Comparison of ENCODE assay signal across 1 cellular context in the genomic region with DNA sequence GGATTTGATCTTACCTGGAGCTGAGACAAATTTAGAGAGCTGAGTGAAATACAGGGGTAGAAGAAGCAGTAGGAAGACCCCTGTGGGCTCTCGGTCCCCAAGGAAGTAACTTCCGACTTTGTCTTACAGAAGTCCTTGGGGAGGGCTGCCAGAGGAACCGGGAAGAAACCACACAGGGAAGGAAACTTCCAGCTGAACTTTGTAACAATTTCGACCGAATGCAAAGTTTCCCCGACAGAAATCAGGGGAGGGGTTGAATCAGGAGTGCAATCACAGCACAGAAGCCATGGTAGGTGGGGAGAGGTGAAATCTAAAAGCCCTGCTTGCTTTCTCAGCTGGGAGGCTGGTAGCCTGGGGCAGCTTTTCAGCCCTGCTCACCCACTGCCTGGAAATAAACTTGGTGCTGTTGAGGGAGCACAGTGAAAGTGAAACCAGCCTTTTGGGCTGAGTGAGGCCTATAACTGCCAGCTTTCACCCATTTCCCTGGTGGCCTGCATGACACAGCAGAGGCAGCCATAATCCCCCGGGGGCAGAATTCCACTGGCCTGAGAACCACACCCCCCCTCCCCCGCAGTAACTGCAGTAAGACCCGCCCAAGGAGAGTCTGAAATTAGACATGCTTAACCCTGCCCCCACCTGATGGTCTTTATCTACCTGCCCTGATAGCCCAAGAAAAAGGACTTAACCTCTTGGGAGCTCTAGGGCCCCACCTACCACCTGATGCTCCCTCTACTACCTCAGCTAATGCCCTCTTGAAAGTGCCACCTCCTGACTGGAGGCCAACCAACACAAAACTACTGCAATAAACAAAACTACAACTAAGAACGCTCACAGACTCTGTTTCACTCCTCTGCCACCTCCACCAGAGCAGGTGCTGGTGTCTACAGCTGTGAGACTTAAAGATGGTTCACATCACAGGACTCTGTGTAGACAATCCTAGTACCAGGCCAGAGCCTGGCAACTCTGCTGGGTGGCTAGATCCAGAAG.
TF ChIP-seq lines count a peak whose summit lies in the region.

No MANE protein-coding gene starts in this region.

TF ChIP-seq in GM23338, 12 proteins besides CTCF, POLR2A, EP300 and RAD21 (continued from another document):
- TF ChIP-seq, protein P1, sequence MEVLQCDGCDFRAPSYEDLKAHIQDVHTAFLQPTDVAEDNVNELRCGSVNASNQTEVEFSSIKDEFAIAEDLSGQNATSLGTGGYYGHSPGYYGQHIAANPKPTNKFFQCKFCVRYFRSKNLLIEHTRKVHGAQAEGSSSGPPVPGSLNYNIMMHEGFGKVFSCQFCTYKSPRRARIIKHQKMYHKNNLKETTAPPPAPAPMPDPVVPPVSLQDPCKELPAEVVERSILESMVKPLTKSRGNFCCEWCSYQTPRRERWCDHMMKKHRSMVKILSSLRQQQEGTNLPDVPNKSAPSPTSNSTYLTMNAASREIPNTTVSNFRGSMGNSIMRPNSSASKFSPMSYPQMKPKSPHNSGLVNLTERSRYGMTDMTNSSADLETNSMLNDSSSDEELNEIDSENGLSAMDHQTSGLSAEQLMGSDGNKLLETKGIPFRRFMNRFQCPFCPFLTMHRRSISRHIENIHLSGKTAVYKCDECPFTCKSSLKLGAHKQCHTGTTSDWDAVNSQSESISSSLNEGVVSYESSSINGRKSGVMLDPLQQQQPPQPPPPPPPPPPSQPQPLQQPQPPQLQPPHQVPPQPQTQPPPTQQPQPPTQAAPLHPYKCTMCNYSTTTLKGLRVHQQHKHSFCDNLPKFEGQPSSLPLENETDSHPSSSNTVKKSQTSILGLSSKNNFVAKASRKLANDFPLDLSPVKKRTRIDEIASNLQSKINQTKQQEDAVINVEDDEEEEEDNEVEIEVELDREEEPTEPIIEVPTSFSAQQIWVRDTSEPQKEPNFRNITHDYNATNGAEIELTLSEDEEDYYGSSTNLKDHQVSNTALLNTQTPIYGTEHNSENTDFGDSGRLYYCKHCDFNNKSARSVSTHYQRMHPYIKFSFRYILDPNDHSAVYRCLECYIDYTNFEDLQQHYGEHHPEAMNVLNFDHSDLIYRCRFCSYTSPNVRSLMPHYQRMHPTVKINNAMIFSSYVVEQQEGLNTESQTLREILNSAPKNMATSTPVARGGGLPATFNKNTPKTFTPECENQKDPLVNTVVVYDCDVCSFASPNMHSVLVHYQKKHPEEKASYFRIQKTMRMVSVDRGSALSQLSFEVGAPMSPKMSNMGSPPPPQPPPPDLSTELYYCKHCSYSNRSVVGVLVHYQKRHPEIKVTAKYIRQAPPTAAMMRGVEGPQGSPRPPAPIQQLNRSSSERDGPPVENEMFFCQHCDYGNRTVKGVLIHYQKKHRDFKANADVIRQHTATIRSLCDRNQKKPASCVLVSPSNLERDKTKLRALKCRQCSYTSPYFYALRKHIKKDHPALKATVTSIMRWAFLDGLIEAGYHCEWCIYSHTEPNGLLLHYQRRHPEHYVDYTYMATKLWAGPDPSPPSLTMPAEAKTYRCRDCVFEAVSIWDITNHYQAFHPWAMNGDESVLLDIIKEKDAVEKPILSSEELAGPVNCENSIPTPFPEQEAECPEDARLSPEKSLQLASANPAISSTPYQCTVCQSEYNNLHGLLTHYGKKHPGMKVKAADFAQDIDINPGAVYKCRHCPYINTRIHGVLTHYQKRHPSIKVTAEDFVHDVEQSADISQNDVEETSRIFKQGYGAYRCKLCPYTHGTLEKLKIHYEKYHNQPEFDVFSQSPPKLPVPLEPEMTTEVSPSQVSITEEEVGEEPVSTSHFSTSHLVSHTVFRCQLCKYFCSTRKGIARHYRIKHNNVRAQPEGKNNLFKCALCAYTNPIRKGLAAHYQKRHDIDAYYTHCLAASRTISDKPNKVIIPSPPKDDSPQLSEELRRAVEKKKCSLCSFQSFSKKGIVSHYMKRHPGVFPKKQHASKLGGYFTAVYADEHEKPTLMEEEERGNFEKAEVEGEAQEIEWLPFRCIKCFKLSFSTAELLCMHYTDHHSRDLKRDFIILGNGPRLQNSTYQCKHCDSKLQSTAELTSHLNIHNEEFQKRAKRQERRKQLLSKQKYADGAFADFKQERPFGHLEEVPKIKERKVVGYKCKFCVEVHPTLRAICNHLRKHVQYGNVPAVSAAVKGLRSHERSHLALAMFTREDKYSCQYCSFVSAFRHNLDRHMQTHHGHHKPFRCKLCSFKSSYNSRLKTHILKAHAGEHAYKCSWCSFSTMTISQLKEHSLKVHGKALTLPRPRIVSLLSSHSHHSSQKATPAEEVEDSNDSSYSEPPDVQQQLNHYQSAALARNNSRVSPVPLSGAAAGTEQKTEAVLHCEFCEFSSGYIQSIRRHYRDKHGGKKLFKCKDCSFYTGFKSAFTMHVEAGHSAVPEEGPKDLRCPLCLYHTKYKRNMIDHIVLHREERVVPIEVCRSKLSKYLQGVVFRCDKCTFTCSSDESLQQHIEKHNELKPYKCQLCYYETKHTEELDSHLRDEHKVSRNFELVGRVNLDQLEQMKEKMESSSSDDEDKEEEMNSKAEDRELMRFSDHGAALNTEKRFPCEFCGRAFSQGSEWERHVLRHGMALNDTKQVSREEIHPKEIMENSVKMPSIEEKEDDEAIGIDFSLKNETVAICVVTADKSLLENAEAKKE (CRISPR knock-in tag; IDR thresholded peaks at IDR 0.05) = no peak
- TF ChIP-seq EZH2 (IDR thresholded peaks at IDR 0.05; ENCODE audit: low read depth, unreplicated experiment) (no peak), ZNF331 (CRISPR knock-in tag; IDR thresholded peaks at IDR 0.05; ENCODE audit: low read depth) (no peak), STAT1 (IDR thresholded peaks at IDR 0.05; ENCODE audit: unreplicated experiment) (no peak), CREB1 (CRISPR knock-in tag; IDR thresholded peaks at IDR 0.05; ENCODE audit: low read depth) (no peak), REST (IDR thresholded peaks at IDR 0.05; ENCODE audit: unreplicated experiment) (no peak), JUNB (IDR thresholded peaks at IDR 0.05; ENCODE audit: unreplicated experiment) (no peak), EZH2phosphoT487 (IDR thresholded peaks at IDR 0.05; ENCODE audit: unreplicated experiment) (no peak), ETS1 (IDR thresholded peaks at IDR 0.05) (no peak), ZNF114 (CRISPR knock-in tag; IDR thresholded peaks at IDR 0.05) (no peak), NANOG (IDR thresholded peaks at IDR 0.05; ENCODE audit: borderline replicate concordance) (no peak)
